Comparison of ENCODE assay signal across 24 cellular contexts in the genomic region with DNA sequence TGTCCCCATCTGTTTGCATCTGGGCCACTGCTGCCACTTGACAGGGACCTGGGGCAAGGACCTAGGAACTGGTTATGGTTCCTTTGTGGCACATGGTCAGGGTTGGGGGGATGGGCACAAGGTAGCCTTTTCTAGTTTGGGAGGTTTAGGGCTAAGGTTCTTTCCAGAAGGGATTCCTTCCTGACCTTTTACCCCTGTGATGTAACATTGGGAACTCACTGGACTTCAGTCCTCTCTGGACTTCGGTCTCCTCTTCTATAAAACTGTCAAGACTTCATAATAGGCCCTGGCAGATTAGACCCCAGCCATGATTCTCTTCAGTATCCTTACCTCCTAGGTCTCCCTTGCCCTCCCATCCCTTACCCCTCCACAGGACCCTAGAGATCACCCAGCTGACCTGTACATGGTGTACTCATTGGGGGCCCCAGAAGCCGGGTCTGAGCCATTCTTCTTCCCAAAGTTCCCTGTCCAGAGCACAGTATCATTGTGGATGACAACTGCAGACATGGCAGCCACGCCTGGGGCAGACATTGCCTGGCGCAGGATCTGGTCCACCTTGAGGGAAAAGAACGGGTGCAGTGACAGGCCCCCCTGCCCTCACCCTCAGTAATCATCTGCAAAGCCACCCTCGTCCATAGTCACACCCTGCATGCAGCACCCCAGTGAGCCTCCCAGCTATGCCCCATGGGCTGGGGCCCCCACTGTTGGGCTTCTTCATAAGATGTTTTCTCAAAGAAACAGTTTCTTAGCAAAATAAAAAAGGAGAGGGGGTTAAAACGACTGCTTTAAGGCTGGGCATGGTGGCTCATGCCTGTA. TPM values are rescaled to one million over a fixed set of nuclear protein-coding genes. Genes with fewer than 3 reads are reported as not detected.
DNase-seq lines count a peak whose midpoint lies in the region; ATAC-seq, FAIRE-seq and TF ChIP-seq lines count a peak whose summit lies in the region.
"Had no signal": no experiment of that assay in that cellular context is flagged by ENCODE, and none has a peak within 500 bp of the region (broad histone marks: within the 10 kb centered on the region; RNA-seq: fewer than 3 reads in every experiment).

No MANE protein-coding gene starts in this region.

- TF ChIP-seq CTCF in HepG2 (CRISPR knock-in tag; IDR thresholded peaks at IDR 0.05) (no peak), spleen (IDR thresholded peaks at IDR 0.05 in 8 of 11, conservative IDR thresholded peaks at IDR 0.05 in 3 of 11) (no peak), osteocyte (IDR thresholded peaks at IDR 0.05) (no peak)

- no peaks in the 10 kb centered on the region for H3K79me2 ChIP-seq in HepG2 (ENCODE audit: insufficient read depth, low read length)

- no peak for TF ChIP-seq EP300 in HepG2 (IDR thresholded peaks at IDR 0.05; ENCODE audit: low read depth in 2 of 2, low read length in 2 of 2)
- TF ChIP-seq EP300 in HepG2 (CRISPR knock-in tag; IDR thresholded peaks at IDR 0.05; ENCODE audit: borderline replicate concordance), result no peak

- WGBS in HepG2 (ENCODE audit: low lambda C conversion rate), result 55% methylated on average over 4 of the region's 7 CpGs
- 71 to 86% (median 81%) methylated on average over 7 of the region's 7 CpGs for WGBS in spleen, 5 donors

- H3K4me1 ChIP-seq in HepG2 (ENCODE audit: insufficient read depth, low read length), result peaks cover 43% of the 10 kb centered on the region
- H3K4me1 ChIP-seq in spleen, result peaks cover 0 to 6% (median 0%) of the 10 kb centered on the region in 6 donors

- H3K4me3 ChIP-seq in HepG2 (replicated peaks in 1 of 3; ENCODE audit: insufficient read depth in 1 of 3, low read depth in 2 of 3, low read length in 3 of 3), result no peak overlapping the region
- no peak overlapping the region for H3K4me3 ChIP-seq in spleen
- H3K4me3 ChIP-seq: GM23338 had no signal

- H3K4me2 ChIP-seq in HepG2 (ENCODE audit: low read depth, low read length), result no peak overlapping the region
- H3K4me2 ChIP-seq: GM23338 had no signal

- peak; percentile 42 for DNase-seq in HuH-7 (ENCODE audit: low spot score)
- DNase-seq in central memory CD8-positive, alpha-beta T cell (ENCODE audit: low spot score in 2 of 2), result no peak
- no peak for DNase-seq in HepG2 (ENCODE audit: low spot score)
- DNase-seq in spleen, result peak; percentile 24
- DNase-seq in osteocyte (ENCODE audit: extremely low spot score, unreplicated experiment), result no peak
- no peak for DNase-seq in HUDEP-2 (lab: John Stamatoyannopoulos, UW; ENCODE audit: unreplicated experiment in 76 of 76)
- no peak for DNase-seq in NCI-H146 (lab: John Stamatoyannopoulos, UW)
- DNase-seq: C1 segment of cervical spinal cord; Calu3; CD4-positive, alpha-beta memory T cell; COR-L47; DMS53; GF-D8; H9 had no signal

- no peak for TF ChIP-seq RAD21 in HepG2 (CRISPR knock-in tag; IDR thresholded peaks at IDR 0.05)

- H3K9me3 Mint-ChIP-seq in central memory CD8-positive, alpha-beta T cell, result no peaks in the 10 kb centered on the region
- no peaks in the 10 kb centered on the region for H3K9me3 Mint-ChIP-seq in osteocyte (ENCODE audit: unreplicated experiment)
- H3K9me3 Mint-ChIP-seq: GM23338, H9 had no signal

- no peak for FAIRE-seq in HepG2 (lab: Jason Lieb, UNC)
- FAIRE-seq: GM12891, GM18507 had no signal

- in situ Hi-C loops in HepG2 (cut with HindIII; ENCODE audit: extremely low pct_ligation_motif_present, low pct_unique_long_range_greater_than_20kb), result no loop called here

- H3K9ac ChIP-seq in HepG2 (ENCODE audit: insufficient read depth, low read depth, low read length), result no peak overlapping the region

- H3K36me3 ChIP-seq in HepG2 (replicated peaks in 1 of 2; ENCODE audit: control insufficient read depth in 1 of 2, insufficient read depth in 2 of 2, low read length in 2 of 2) (no peaks in the 10 kb centered on the region), spleen (no peaks in the 10 kb centered on the region)

- peaks cover 15% of the 10 kb centered on the region for H3K27me3 Mint-ChIP-seq in central memory CD8-positive, alpha-beta T cell
- H3K27me3 Mint-ChIP-seq in osteocyte (ENCODE audit: unreplicated experiment), result peaks cover 14% of the 10 kb centered on the region

- H3K4me1 Mint-ChIP-seq in central memory CD8-positive, alpha-beta T cell, result no peaks in the 10 kb centered on the region
- no peaks in the 10 kb centered on the region for H3K4me1 Mint-ChIP-seq in osteocyte (ENCODE audit: unreplicated experiment)
- H3K4me1 Mint-ChIP-seq: CD4-positive, alpha-beta memory T cell; GM23338; H9 had no signal

- no peaks in the 10 kb centered on the region for H4K20me1 ChIP-seq in HepG2 (ENCODE audit: insufficient read depth, low read length)

- no peak for ATAC-seq in central memory CD8-positive, alpha-beta T cell (replicated peaks; ENCODE audit: extremely low read depth, poor library complexity, severe bottlenecking)
- ATAC-seq in HepG2, result no peak
- ATAC-seq: GM23338, HCT116 had no signal

- H3K36me3 Mint-ChIP-seq in central memory CD8-positive, alpha-beta T cell (ENCODE audit: insufficient read depth), result peaks cover 2% of the 10 kb centered on the region
- H3K36me3 Mint-ChIP-seq in osteocyte (ENCODE audit: unreplicated experiment), result no peaks in the 10 kb centered on the region
- H3K36me3 Mint-ChIP-seq: CD4-positive, alpha-beta memory T cell had no signal

- H3K27ac ChIP-seq in HepG2 (ENCODE audit: extremely low read length, insufficient read depth, low read length), result peak overlapping the region; percentile 48
- H3K27ac ChIP-seq in spleen, result no peak overlapping the region

- intact Hi-C loops in HepG2 (cut with micrococcal nuclease; ENCODE audit: unreplicated experiment), result no loop called here
- intact Hi-C loops in spleen (cut with DNase I; ENCODE audit: low total_unique reads), result no loop called here

- TF ChIP-seq POLR2A in HepG2 (IDR thresholded peaks at IDR 0.05; ENCODE audit: insufficient read depth in 1 of 2, low read depth in 2 of 2, low read length in 2 of 2) (no peak), spleen (IDR thresholded peaks at IDR 0.05) (no peak)

- no peaks in the 10 kb centered on the region for H3K9me3 ChIP-seq in HepG2 (ENCODE audit: low read length)
- no peaks in the 10 kb centered on the region for H3K9me3 ChIP-seq in spleen

- POLR2A ChIA-PET in HepG2 (lab: Yijun Ruan, JAX), result no interaction called here

- CTCF ChIA-PET in HepG2 (lab: Yijun Ruan, JAX; ENCODE audit: low intra/inter-chr PET ratio, low total read pairs), result no interaction called here

- H3K27me3 ChIP-seq in HepG2 (ENCODE audit: control insufficient read depth in 1 of 2, insufficient read depth in 2 of 2, low read length in 2 of 2) (no peaks in the 10 kb centered on the region), spleen (replicated peaks in 1 of 7) (peaks cover 0 to 26% (median 0%) of the 10 kb centered on the region in 7 donors)

- H3K27ac Mint-ChIP-seq in central memory CD8-positive, alpha-beta T cell (ENCODE audit: low read depth), result peak overlapping the region; percentile 29
- H3K27ac Mint-ChIP-seq in osteocyte (ENCODE audit: unreplicated experiment), result no peak overlapping the region
- H3K27ac Mint-ChIP-seq: CD4-positive, alpha-beta memory T cell; GM23338; H9 had no signal

- BruUV-seq in HepG2 (replicated peaks; lab: Mats Ljungman, UMichigan), result no TSS peak

- no peak overlapping the region for H2AFZ ChIP-seq in HepG2 (ENCODE audit: low read length)
- H2AFZ ChIP-seq: GM23338 had no signal

- no peak overlapping the region for H3K4me3 Mint-ChIP-seq in central memory CD8-positive, alpha-beta T cell
- H3K4me3 Mint-ChIP-seq in osteocyte (ENCODE audit: unreplicated experiment), result no peak overlapping the region
- H3K4me3 Mint-ChIP-seq: CD4-positive, alpha-beta memory T cell; GM23338; H9 had no signal

RNA-seq across cellular contexts. Expression of a gene that starts 12.9 kb away (rescaled TPM):
- total RNA-seq in HepG2 (2016; rRNA removed; fragmentation: Illumina TruSeq; extraction: Trizol) (0.90 and 1.3 TPM in 2 replicates), spleen (not detected), osteocyte (not detected in 2 replicates)
- total RNA-seq in HepG2 (2016; cell fraction: cytosol; rRNA removed; fragmentation: Illumina TruSeq; extraction: Trizol; ENCODE audit: low read depth), result not detected in 2 replicates
- total RNA-seq in HepG2 (2016; cell fraction: insoluble cytoplasmic fraction; rRNA removed; fragmentation: Illumina TruSeq; extraction: Trizol), result 0.76 and 1.6 TPM in 2 replicates
- 0.34 and 0.48 TPM in 2 replicates for total RNA-seq in HepG2 (2016; cell fraction: membrane; rRNA removed; fragmentation: Illumina TruSeq; extraction: Trizol)
- 0.94 and 1.2 TPM in 2 replicates for total RNA-seq in HepG2 (2016; cell fraction: nucleus; rRNA removed; fragmentation: Illumina TruSeq; extraction: Trizol)
- polyA plus RNA-seq in HepG2 (2011; rRNA removed) (0.12 and 0.37 TPM in 2 replicates), spleen (not detected)
- 0.21 and 0.29 TPM in 2 replicates for polyA plus RNA-seq in HepG2 (2011; cell fraction: cytosol; rRNA removed)
- 1.2 and 1.4 TPM in 2 replicates for polyA plus RNA-seq in HepG2 (2011; cell fraction: nucleus; rRNA removed)
- polyA plus RNA-seq in HepG2 (2012), result 0.13 and 0.38 TPM in 2 replicates
- polyA plus RNA-seq in HepG2 (2016; cell fraction: cytosol; fragmentation: Illumina TruSeq; extraction: Trizol; ENCODE audit: low read depth), result not detected in 2 replicates
- polyA plus RNA-seq in HepG2 (2016; cell fraction: insoluble cytoplasmic fraction; fragmentation: Illumina TruSeq; extraction: Trizol; ENCODE audit: low read depth), result 0.60 and 0.66 TPM in 2 replicates
- 0.13 and 0.24 TPM in 2 replicates for polyA plus RNA-seq in HepG2 (2016; cell fraction: membrane; fragmentation: Illumina TruSeq; extraction: Trizol; ENCODE audit: low read depth)
- polyA plus RNA-seq in HepG2 (2016; cell fraction: nucleus; fragmentation: Illumina TruSeq; extraction: Trizol; ENCODE audit: insufficient read depth, low read depth), result 0.77 and 0.93 TPM in 2 replicates
- polyA minus RNA-seq in HepG2 (2011; rRNA and poly(A)+ RNA removed; ENCODE audit: low replicate concordance), result 1.2 TPM in 1 of 2 replicates, not detected in the other
- polyA minus RNA-seq in HepG2 (2011; cell fraction: cytosol; rRNA and poly(A)+ RNA removed), result 0.49 TPM in 1 of 2 replicates, not detected in the other
- not detected in 2 replicates for polyA minus RNA-seq in HepG2 (2011; cell fraction: nucleus; rRNA and poly(A)+ RNA removed)
- total RNA-seq: A172; Calu3; CD4-positive, alpha-beta memory T cell; Daoy; G401; GM23338; H4; H9 had no signal
- polyA plus RNA-seq: BJ; CD4-positive, alpha-beta memory T cell; GM23338 had no signal

RNA-seq across cellular contexts. Expression of a gene that starts 55.9 kb away (rescaled TPM):
- total RNA-seq in HepG2 (2016; rRNA removed; fragmentation: Illumina TruSeq; extraction: Trizol), result not detected in 2 replicates
- not detected in 2 replicates for total RNA-seq in HepG2 (2016; cell fraction: cytosol; rRNA removed; fragmentation: Illumina TruSeq; extraction: Trizol; ENCODE audit: low read depth)
- not detected in 2 replicates for total RNA-seq in HepG2 (2016; cell fraction: insoluble cytoplasmic fraction; rRNA removed; fragmentation: Illumina TruSeq; extraction: Trizol)
- not detected in 2 replicates for total RNA-seq in HepG2 (2016; cell fraction: membrane; rRNA removed; fragmentation: Illumina TruSeq; extraction: Trizol)
- total RNA-seq in HepG2 (2016; cell fraction: nucleus; rRNA removed; fragmentation: Illumina TruSeq; extraction: Trizol), result not detected in 2 replicates
- not detected in 2 replicates for polyA plus RNA-seq in HepG2 (2011; rRNA removed)
- polyA plus RNA-seq in HepG2 (2011; cell fraction: cytosol; rRNA removed), result not detected in 2 replicates
- not detected in 2 replicates for polyA plus RNA-seq in HepG2 (2011; cell fraction: nucleus; rRNA removed)
- not detected in 2 replicates for polyA plus RNA-seq in HepG2 (2012)
- polyA plus RNA-seq in HepG2 (2016; cell fraction: cytosol; fragmentation: Illumina TruSeq; extraction: Trizol; ENCODE audit: low read depth), result not detected in 2 replicates
- not detected in 2 replicates for polyA plus RNA-seq in HepG2 (2016; cell fraction: insoluble cytoplasmic fraction; fragmentation: Illumina TruSeq; extraction: Trizol; ENCODE audit: low read depth)
- polyA plus RNA-seq in HepG2 (2016; cell fraction: membrane; fragmentation: Illumina TruSeq; extraction: Trizol; ENCODE audit: low read depth), result not detected in 2 replicates
- not detected in 2 replicates for polyA plus RNA-seq in HepG2 (2016; cell fraction: nucleus; fragmentation: Illumina TruSeq; extraction: Trizol; ENCODE audit: insufficient read depth, low read depth)
- polyA minus RNA-seq in HepG2 (2011; rRNA and poly(A)+ RNA removed; ENCODE audit: low replicate concordance), result not detected in 2 replicates
- polyA minus RNA-seq in HepG2 (2011; cell fraction: cytosol; rRNA and poly(A)+ RNA removed), result not detected in 2 replicates
- polyA minus RNA-seq in HepG2 (2011; cell fraction: nucleus; rRNA and poly(A)+ RNA removed), result not detected in 2 replicates
- total RNA-seq in spleen, result not detected
- polyA plus RNA-seq in spleen, result not detected
- not detected in 2 replicates for total RNA-seq in osteocyte
- total RNA-seq: A172, A673, Calu3, Daoy, G401, GM23338, H4, H9 had no signal
- polyA plus RNA-seq: BJ; CD4-positive, alpha-beta memory T cell had no signal

RNA-seq across cellular contexts. Expression of a gene that starts 59.5 kb away (rescaled TPM):
- total RNA-seq in HepG2 (2016; rRNA removed; fragmentation: Illumina TruSeq; extraction: Trizol), result 173 and 204 TPM in 2 replicates
- 37.4 and 41.2 TPM in 2 replicates for total RNA-seq in HepG2 (2016; cell fraction: cytosol; rRNA removed; fragmentation: Illumina TruSeq; extraction: Trizol; ENCODE audit: low read depth)
- total RNA-seq in HepG2 (2016; cell fraction: insoluble cytoplasmic fraction; rRNA removed; fragmentation: Illumina TruSeq; extraction: Trizol), result 163 and 183 TPM in 2 replicates
- total RNA-seq in HepG2 (2016; cell fraction: membrane; rRNA removed; fragmentation: Illumina TruSeq; extraction: Trizol), result 63.6 and 67.4 TPM in 2 replicates
- total RNA-seq in HepG2 (2016; cell fraction: nucleus; rRNA removed; fragmentation: Illumina TruSeq; extraction: Trizol), result 88.0 and 101 TPM in 2 replicates
- 71.8 and 81.3 TPM in 2 replicates for polyA plus RNA-seq in HepG2 (2011; rRNA removed)
- 79.1 and 88.1 TPM in 2 replicates for polyA plus RNA-seq in HepG2 (2011; cell fraction: cytosol; rRNA removed)
- polyA plus RNA-seq in HepG2 (2011; cell fraction: nucleus; rRNA removed), result 76.8 and 77.0 TPM in 2 replicates
- 55.3 and 71.8 TPM in 2 replicates for polyA plus RNA-seq in HepG2 (2012)
- 14.2 and 15.7 TPM in 2 replicates for polyA plus RNA-seq in HepG2 (2016; cell fraction: cytosol; fragmentation: Illumina TruSeq; extraction: Trizol; ENCODE audit: low read depth)
- polyA plus RNA-seq in HepG2 (2016; cell fraction: insoluble cytoplasmic fraction; fragmentation: Illumina TruSeq; extraction: Trizol; ENCODE audit: low read depth), result 163 and 165 TPM in 2 replicates
- 27.3 and 35.0 TPM in 2 replicates for polyA plus RNA-seq in HepG2 (2016; cell fraction: membrane; fragmentation: Illumina TruSeq; extraction: Trizol; ENCODE audit: low read depth)
- polyA plus RNA-seq in HepG2 (2016; cell fraction: nucleus; fragmentation: Illumina TruSeq; extraction: Trizol; ENCODE audit: insufficient read depth, low read depth), result 123 and 125 TPM in 2 replicates
- polyA minus RNA-seq in HepG2 (2011; rRNA and poly(A)+ RNA removed; ENCODE audit: low replicate concordance), result 135 and 154 TPM in 2 replicates
- polyA minus RNA-seq in HepG2 (2011; cell fraction: cytosol; rRNA and poly(A)+ RNA removed), result 42.9 and 46.2 TPM in 2 replicates
- 52.4 and 57.6 TPM in 2 replicates for polyA minus RNA-seq in HepG2 (2011; cell fraction: nucleus; rRNA and poly(A)+ RNA removed)
- total RNA-seq in spleen, result 10 to 100 TPM; 36.3 to 47.2 (median 39.2) TPM
- polyA plus RNA-seq in spleen, result 10 to 100 TPM; 18.4 to 23.2 (median 21.6) TPM
- total RNA-seq in osteocyte, result 103 and 107 TPM in 2 replicates

Comparison
In these comparisons a context has a peak if more than half of its experiments do, and no peak if none do; other contexts are left out.
1. DNase-seq: peak in HuH-7 (single experiment) and spleen (single experiment); none in central memory CD8-positive, alpha-beta T cell (0 of 2), HepG2 (single experiment), osteocyte (single experiment), HUDEP-2 (0 of 76) and NCI-H146 (single experiment).